Comparison of ENCODE assay signal across 11 cellular contexts in the genomic region with DNA sequence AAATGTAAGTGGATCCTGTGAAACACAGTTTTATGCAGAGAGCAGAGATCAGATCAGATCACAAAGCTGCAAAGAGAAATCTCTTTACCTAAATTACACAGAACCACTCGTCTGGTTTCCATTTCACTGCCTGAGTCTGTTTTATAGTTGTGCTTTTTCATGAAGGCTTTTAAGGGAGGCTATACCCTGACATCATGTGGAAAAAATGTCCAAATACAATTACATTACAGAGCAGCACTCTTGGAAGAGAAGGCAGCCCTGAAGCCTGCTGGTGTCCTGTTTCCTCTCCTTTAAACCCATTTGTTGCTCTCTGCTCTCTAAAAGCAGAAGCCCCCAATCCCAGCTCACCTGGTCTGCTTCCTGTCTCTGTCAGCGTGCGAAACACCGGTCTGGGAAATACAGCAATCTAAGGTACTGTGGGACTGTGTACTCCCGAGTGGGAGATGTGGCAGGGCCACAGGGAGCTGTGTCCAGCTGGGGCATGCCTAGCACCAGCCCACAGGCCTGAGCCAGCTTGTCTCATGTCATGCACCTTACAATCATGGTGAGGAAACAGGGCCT. TPM values are rescaled to one million over a fixed set of nuclear protein-coding genes. Genes with fewer than 3 reads are reported as not detected.
A peak's percentile ranks its signal among the peaks of the same experiment; 100 is the strongest.
DNase-seq lines count a peak whose midpoint lies in the region; ATAC-seq, FAIRE-seq and TF ChIP-seq lines count a peak whose summit lies in the region.
"Had no signal": no experiment of that assay in that cellular context is flagged by ENCODE, and none has a peak within 500 bp of the region (broad histone marks: within the 10 kb centered on the region; RNA-seq: fewer than 3 reads in every experiment).

No MANE protein-coding gene starts in this region.

- no peaks in the 10 kb centered on the region for H3K4me1 ChIP-seq in colonic mucosa
- peaks cover 3 to 7% of the 10 kb centered on the region in 2 donors for H3K4me1 ChIP-seq in left lung
- peaks cover 28 to 30% of the 10 kb centered on the region in 2 donors for H3K4me1 ChIP-seq in thyroid gland
- peaks cover 11% of the 10 kb centered on the region for H3K4me1 ChIP-seq in HAP-1
- peaks cover 0 to 3% of the 10 kb centered on the region in 2 donors for H3K4me1 ChIP-seq in kidney (ENCODE audit: control insufficient read depth in 1 of 2, insufficient read depth in 1 of 2, low read depth in 1 of 2, low read length in 2 of 2)

- H3K27me3 ChIP-seq in colonic mucosa, result no peaks in the 10 kb centered on the region
- no peaks in the 10 kb centered on the region for H3K27me3 ChIP-seq in left lung
- no peaks in the 10 kb centered on the region for H3K27me3 ChIP-seq in thyroid gland
- no peaks in the 10 kb centered on the region for H3K27me3 ChIP-seq in HAP-1 (ENCODE audit: low read depth)

- H3K4me3 ChIP-seq in colonic mucosa (no peak overlapping the region), left lung (no peak overlapping the region), thyroid gland (replicated peaks in 1 of 3) (no peak overlapping the region), HAP-1 (no peak overlapping the region), kidney (ENCODE audit: low read length in 2 of 2) (no peak overlapping the region)

- DNase-seq in LHCN-M2 (ENCODE audit: low read depth), result peak; percentile 48
- no peak for DNase-seq in colonic mucosa
- DNase-seq in left lung, result no peak
- DNase-seq in thyroid gland, result no peak
- DNase-seq in HAP-1 (ENCODE audit: low spot score in 2 of 2), result no peak
- no peak for DNase-seq in SHP77 treated with DMSO at 0.1 percent for 48 hours (lab: John Stamatoyannopoulos, UW)
- no peak for DNase-seq in kidney
- no peak for DNase-seq in globus pallidus (ENCODE audit: low spot score)
- DNase-seq: activated CD4-positive, alpha-beta T cell treated with anti-CD3 and anti-CD28 coated beads for 48 hours; NCI-H524 treated with DMSO at 0.1 percent for 48 hours had no signal

- H3K36me3 ChIP-seq in colonic mucosa, result no peaks in the 10 kb centered on the region
- H3K36me3 ChIP-seq in left lung, result peaks cover 0 to 2% of the 10 kb centered on the region in 2 donors
- no peaks in the 10 kb centered on the region for H3K36me3 ChIP-seq in thyroid gland
- H3K36me3 ChIP-seq in HAP-1 (replicated peaks), result no peaks in the 10 kb centered on the region
- no peaks in the 10 kb centered on the region for H3K36me3 ChIP-seq in kidney (ENCODE audit: control insufficient read depth in 1 of 2, insufficient read depth in 2 of 2, low read length in 2 of 2)

- 48 to 49% methylated on average over 5 of the region's 5 CpGs for WGBS in thyroid gland, 2 donors

- peak in 1 of 2 donors; percentile 33 for TF ChIP-seq POLR2A in thyroid gland (IDR thresholded peaks at IDR 0.05)

- peak; percentile 84 for ATAC-seq in left lung

- H3K9me3 ChIP-seq in colonic mucosa (no peaks in the 10 kb centered on the region), left lung (no peaks in the 10 kb centered on the region), thyroid gland (no peaks in the 10 kb centered on the region), HAP-1 (no peaks in the 10 kb centered on the region), kidney (ENCODE audit: control insufficient read depth in 1 of 2, low read length in 2 of 2) (no peaks in the 10 kb centered on the region)

- H3K27ac ChIP-seq in colonic mucosa (peak overlapping the region; percentile 57), left lung (peak overlapping the region in 1 of 2 donors; percentile 90), thyroid gland (peak overlapping the region; percentile 82 to 91 (median 90)), kidney (ENCODE audit: low read depth in 2 of 2, low read length in 2 of 2) (peak overlapping the region in 1 of 2 donors; percentile 20)

- in situ Hi-C loops in HAP-1 (cut with MboI; ENCODE audit: low sequenced_read_pairs), result no loop called here

- H3K9ac ChIP-seq in colonic mucosa (ENCODE audit: low read depth in 2 of 2, low read length in 2 of 2) (peak overlapping the region in 1 of 2 donors; percentile 35), kidney (ENCODE audit: low read length in 2 of 2) (peak overlapping the region in 1 of 2 donors; percentile 3)

- FAIRE-seq in kidney (lab: Jason Lieb, UNC), result no peak
- FAIRE-seq: colon had no signal

- TF ChIP-seq CTCF in colonic mucosa (IDR thresholded peaks at IDR 0.05), result no peak
- no peak for TF ChIP-seq CTCF in left lung (IDR thresholded peaks at IDR 0.05)
- TF ChIP-seq CTCF in thyroid gland (IDR thresholded peaks at IDR 0.05), result no peak
- no peak for TF ChIP-seq CTCF in kidney (IDR thresholded peaks at IDR 0.05; ENCODE audit: borderline replicate concordance, extremely low read depth, insufficient read depth)

- intact Hi-C loops in colonic mucosa (cut with DNase I), result no loop called here
- intact Hi-C loops in left lung (cut with DNase I), result no loop called here
- intact Hi-C loops in thyroid gland (cut with DNase I), result no loop called here
- intact Hi-C loops in kidney (cut with DNase I), result no loop called here

RNA-seq across cellular contexts. Expression of a gene that starts 24.8 kb away (rescaled TPM):
- total RNA-seq in LHCN-M2 (2014; rRNA removed), result 8.3 and 9.4 TPM in 2 replicates
- 8.4 TPM for polyA plus RNA-seq in LHCN-M2 (2012)
- 100 to 1,000 TPM; 166 to 205 TPM for total RNA-seq in colonic mucosa
- total RNA-seq in left lung, result 100 to 1,000 TPM in 1 of 2 donors, 10 to 100 TPM in 1; 72.2 to 112 TPM
- 100 to 1,000 TPM; 146 to 287 (median 172) TPM for total RNA-seq in thyroid gland
- total RNA-seq in kidney, result 247 TPM
- polyA plus RNA-seq in kidney (ENCODE audit: insufficient read depth, low read depth, low replicate concordance), result 35.4 TPM
